ENCODE assay signal across 28 cellular contexts in genomic region chr2:240525802-240526201, GRCh38. TPM values are rescaled to one million over a fixed set of nuclear protein-coding genes. Genes with fewer than 3 reads are reported as not detected.
DNase-seq lines count a peak whose midpoint lies in the region; ATAC-seq, FAIRE-seq and TF ChIP-seq lines count a peak whose summit lies in the region.
"Had no signal": no experiment of that assay in that cellular context is flagged by ENCODE, and none has a peak within 500 bp of the region (broad histone marks: within the 10 kb centered on the region; RNA-seq: fewer than 3 reads in every experiment).

No MANE protein-coding gene starts in this region.

- POLR2A ChIA-PET in HepG2 (lab: Yijun Ruan, JAX): no interaction called here

- H3K4me2 ChIP-seq in HepG2 (ENCODE audit: low read depth, low read length): no peak overlapping the region
- H3K4me2 ChIP-seq: A549 had no signal

- 95% methylated on average over 3 of the region's 6 CpGs for WGBS in HepG2 (ENCODE audit: low lambda C conversion rate)

- H3K4me3 Mint-ChIP-seq in activated naive CD4-positive, alpha-beta T cell treated with anti-CD3 and anti-CD28 coated beads, Interleukin-2, amount 10 ng/mL, durations not matched to agents 7 days and 5 days: no peak overlapping the region
- H3K4me3 Mint-ChIP-seq: CD8-positive, alpha-beta T cell; HFFc6 had no signal

- CTCF ChIA-PET in activated naive CD4-positive, alpha-beta T cell treated with anti-CD3 and anti-CD28 coated beads, Interleukin-2, amount 10 ng/mL, durations not matched to agents 7 days and 5 days (lab: Charles Lee): no interaction called here
- CTCF ChIA-PET in HepG2 (lab: Yijun Ruan, JAX; ENCODE audit: low intra/inter-chr PET ratio, low total read pairs): no interaction called here

- no peak overlapping the region for H2AFZ ChIP-seq in HepG2 (ENCODE audit: low read length)

- H3K9ac ChIP-seq in HepG2 (ENCODE audit: insufficient read depth, low read depth, low read length): no peak overlapping the region

- peaks cover 54% of the 10 kb centered on the region for H3K9me3 Mint-ChIP-seq in activated naive CD4-positive, alpha-beta T cell treated with anti-CD3 and anti-CD28 coated beads, Interleukin-2, amount 10 ng/mL, durations not matched to agents 7 days and 5 days
- H3K9me3 Mint-ChIP-seq: CD8-positive, alpha-beta T cell had no signal

- H3K4me1 ChIP-seq in HepG2 (ENCODE audit: insufficient read depth, low read length) (no peaks in the 10 kb centered on the region), vagina (no peaks in the 10 kb centered on the region)
- H3K4me1 ChIP-seq: A549, Caco-2, HAP-1 had no signal

- H3K4me1 Mint-ChIP-seq in activated naive CD4-positive, alpha-beta T cell treated with anti-CD3 and anti-CD28 coated beads, Interleukin-2, amount 10 ng/mL, durations not matched to agents 7 days and 5 days: no peaks in the 10 kb centered on the region

- no peak for ATAC-seq in HepG2
- ATAC-seq: A549; CD8-positive, alpha-beta T cell; GM12878; Panc1 had no signal

- no TSS peak for BruUV-seq in HepG2 (replicated peaks; lab: Mats Ljungman, UMichigan)

- no peak for FAIRE-seq in HepG2 (lab: Jason Lieb, UNC)
- FAIRE-seq: A549, G401.6, GM12878, HTR-8/SVneo had no signal

- TF ChIP-seq POLR2A in HepG2 (IDR thresholded peaks at IDR 0.05; ENCODE audit: insufficient read depth in 1 of 2, low read depth in 2 of 2, low read length in 2 of 2) (no peak), vagina (IDR thresholded peaks at IDR 0.05) (no peak)

- H3K79me2 ChIP-seq in HepG2 (ENCODE audit: insufficient read depth, low read length): no peaks in the 10 kb centered on the region

- no peak for TF ChIP-seq CTCF in HepG2 (CRISPR knock-in tag; IDR thresholded peaks at IDR 0.05)
- no peak for TF ChIP-seq CTCF in vagina (IDR thresholded peaks at IDR 0.05)
- no peak for TF ChIP-seq CTCF in GM10266 (IDR thresholded peaks at IDR 0.05; ENCODE audit: control insufficient read depth, insufficient read depth, low read depth, missing control alignments)

- no peaks in the 10 kb centered on the region for H3K27me3 ChIP-seq in HepG2 (ENCODE audit: control insufficient read depth in 1 of 2, insufficient read depth in 2 of 2, low read length in 2 of 2)
- H3K27me3 ChIP-seq in vagina: no peaks in the 10 kb centered on the region

- H3K27ac Mint-ChIP-seq in activated naive CD4-positive, alpha-beta T cell treated with anti-CD3 and anti-CD28 coated beads, Interleukin-2, amount 10 ng/mL, durations not matched to agents 7 days and 5 days: no peak overlapping the region
- H3K27ac Mint-ChIP-seq: CD8-positive, alpha-beta T cell; HFFc6 had no signal

- H3K9me3 ChIP-seq in HepG2 (ENCODE audit: low read length) (peaks cover 18% of the 10 kb centered on the region), vagina (no peaks in the 10 kb centered on the region)

- DNase-seq in activated naive CD4-positive, alpha-beta T cell treated with anti-CD3 and anti-CD28 coated beads, Interleukin-2, amount 10 ng/mL, durations not matched to agents 7 days and 5 days: peak; percentile 3
- no peak for DNase-seq in activated naive CD4-positive, alpha-beta T cell treated with anti-CD3 and anti-CD28 coated beads, Interleukin-2, amount 50 U/mL, for 16 hours
- DNase-seq in HepG2 (ENCODE audit: low spot score) (no peak), posterior vena cava (ENCODE audit: low spot score) (peak; percentile 55), vagina (ENCODE audit: extremely low spot score in 2 of 2) (peak; percentile 70 to 81), GM10266 (ENCODE audit: extremely low spot score) (no peak), NCI-H226 (no peak), hepatic stellate cell (ENCODE audit: low spot score) (no peak)
- DNase-seq: AML-193, Caco-2, GOT3, HFFc6, KBM-7, MV-4-11, NCI-H1105, NCI-H1436 treated with DMSO at 0.1 percent for 48 hours, NCI-H1930, NCI-H526 treated with DMSO at 0.1 percent for 48 hours, SHP77 had no signal

- H4K20me1 ChIP-seq in HepG2 (ENCODE audit: insufficient read depth, low read length): no peaks in the 10 kb centered on the region

- TF ChIP-seq EP300 in HepG2 (IDR thresholded peaks at IDR 0.05; ENCODE audit: low read depth in 2 of 2, low read length in 2 of 2): no peak
- TF ChIP-seq EP300 in HepG2 (CRISPR knock-in tag; IDR thresholded peaks at IDR 0.05; ENCODE audit: borderline replicate concordance): no peak

- H3K27ac ChIP-seq in HepG2 (ENCODE audit: extremely low read length, insufficient read depth, low read length) (no peak overlapping the region), vagina (no peak overlapping the region)
- H3K27ac ChIP-seq: A549, C4-2B, RWPE1 had no signal

- intact Hi-C loops in HepG2 (cut with micrococcal nuclease; ENCODE audit: unreplicated experiment) (no loop called here), posterior vena cava (cut with DNase I) (no loop called here), vagina (cut with DNase I) (no loop called here)

- in situ Hi-C loops in HepG2 (cut with HindIII; ENCODE audit: extremely low pct_ligation_motif_present, low pct_unique_long_range_greater_than_20kb): loop anchor here (10.0 kb wide), 1 partner anchor 179 kb away; no protein-coding TSS in a partner anchor

- H3K36me3 ChIP-seq in HepG2 (replicated peaks in 1 of 2; ENCODE audit: control insufficient read depth in 1 of 2, insufficient read depth in 2 of 2, low read length in 2 of 2) (peaks cover 28 to 57% of the 10 kb centered on the region in 2 experiments), vagina (peaks cover 0 to 20% of the 10 kb centered on the region in 2 donors)

- no peak for TF ChIP-seq RAD21 in HepG2 (CRISPR knock-in tag; IDR thresholded peaks at IDR 0.05)

- peaks cover 2% of the 10 kb centered on the region for H3K27me3 Mint-ChIP-seq in activated naive CD4-positive, alpha-beta T cell treated with anti-CD3 and anti-CD28 coated beads, Interleukin-2, amount 10 ng/mL, durations not matched to agents 7 days and 5 days

- no peak overlapping the region for H3K4me3 ChIP-seq in HepG2 (replicated peaks in 1 of 3; ENCODE audit: insufficient read depth in 1 of 3, low read depth in 2 of 3, low read length in 3 of 3)
- H3K4me3 ChIP-seq in vagina: no peak overlapping the region
- H3K4me3 ChIP-seq: A549, GM12878, HAP-1 had no signal

- H3K36me3 Mint-ChIP-seq in activated naive CD4-positive, alpha-beta T cell treated with anti-CD3 and anti-CD28 coated beads, Interleukin-2, amount 10 ng/mL, durations not matched to agents 7 days and 5 days: peaks cover 82% of the 10 kb centered on the region

RNA-seq across cellular contexts. Expression of gene ANKMY1, which starts 32.0 kb away (rescaled TPM):
- 7.3 and 11.7 TPM in 2 replicates for total RNA-seq in HepG2 (2016; rRNA removed; fragmentation: Illumina TruSeq; extraction: Trizol)
- 9.7 and 12.6 TPM in 2 replicates for total RNA-seq in HepG2 (2016; cell fraction: cytosol; rRNA removed; fragmentation: Illumina TruSeq; extraction: Trizol; ENCODE audit: low read depth)
- 8.8 and 12.4 TPM in 2 replicates for total RNA-seq in HepG2 (2016; cell fraction: insoluble cytoplasmic fraction; rRNA removed; fragmentation: Illumina TruSeq; extraction: Trizol)
- total RNA-seq in HepG2 (2016; cell fraction: membrane; rRNA removed; fragmentation: Illumina TruSeq; extraction: Trizol): 10.6 and 11.9 TPM in 2 replicates
- total RNA-seq in HepG2 (2016; cell fraction: nucleus; rRNA removed; fragmentation: Illumina TruSeq; extraction: Trizol): 23.2 and 30.1 TPM in 2 replicates
- polyA plus RNA-seq in HepG2 (2011; rRNA removed): 18.8 and 20.5 TPM in 2 replicates
- 11.7 and 12.1 TPM in 2 replicates for polyA plus RNA-seq in HepG2 (2011; cell fraction: cytosol; rRNA removed)
- 55.1 and 66.4 TPM in 2 replicates for polyA plus RNA-seq in HepG2 (2011; cell fraction: nucleus; rRNA removed)
- polyA plus RNA-seq in HepG2 (2012): 8.0 and 8.9 TPM in 2 replicates
- 2.6 and 3.4 TPM in 2 replicates for polyA plus RNA-seq in HepG2 (2016; cell fraction: cytosol; fragmentation: Illumina TruSeq; extraction: Trizol; ENCODE audit: low read depth)
- polyA plus RNA-seq in HepG2 (2016; cell fraction: insoluble cytoplasmic fraction; fragmentation: Illumina TruSeq; extraction: Trizol; ENCODE audit: low read depth): 7.8 and 8.8 TPM in 2 replicates
- polyA plus RNA-seq in HepG2 (2016; cell fraction: membrane; fragmentation: Illumina TruSeq; extraction: Trizol; ENCODE audit: low read depth): 4.9 and 6.3 TPM in 2 replicates
- 30.4 and 35.4 TPM in 2 replicates for polyA plus RNA-seq in HepG2 (2016; cell fraction: nucleus; fragmentation: Illumina TruSeq; extraction: Trizol; ENCODE audit: insufficient read depth, low read depth)
- polyA minus RNA-seq in HepG2 (2011; rRNA and poly(A)+ RNA removed; ENCODE audit: low replicate concordance): 41.3 and 43.1 TPM in 2 replicates
- polyA minus RNA-seq in HepG2 (2011; cell fraction: cytosol; rRNA and poly(A)+ RNA removed): 6.0 and 6.9 TPM in 2 replicates
- 52.8 and 56.1 TPM in 2 replicates for polyA minus RNA-seq in HepG2 (2011; cell fraction: nucleus; rRNA and poly(A)+ RNA removed)
- total RNA-seq in posterior vena cava: 10 to 100 TPM in 1 of 2 donors, 1 to 10 TPM in 1; 7.1 to 12.9 TPM
- total RNA-seq in vagina: 20.6 TPM

RNA-seq across cellular contexts. Expression of gene DUSP28, which starts 34.4 kb away (rescaled TPM):
- total RNA-seq in HepG2 (2016; rRNA removed; fragmentation: Illumina TruSeq; extraction: Trizol) (2.5 and 5.2 TPM in 2 replicates), posterior vena cava (1 to 10 TPM; 2.0 to 2.3 TPM), vagina (5.9 TPM)
- total RNA-seq in HepG2 (2016; cell fraction: cytosol; rRNA removed; fragmentation: Illumina TruSeq; extraction: Trizol; ENCODE audit: low read depth): 4.5 and 4.9 TPM in 2 replicates
- total RNA-seq in HepG2 (2016; cell fraction: insoluble cytoplasmic fraction; rRNA removed; fragmentation: Illumina TruSeq; extraction: Trizol): 2.9 and 5.6 TPM in 2 replicates
- total RNA-seq in HepG2 (2016; cell fraction: membrane; rRNA removed; fragmentation: Illumina TruSeq; extraction: Trizol): 6.2 and 6.3 TPM in 2 replicates
- 7.1 TPM in 2 replicates for total RNA-seq in HepG2 (2016; cell fraction: nucleus; rRNA removed; fragmentation: Illumina TruSeq; extraction: Trizol)
- 6.7 and 8.6 TPM in 2 replicates for polyA plus RNA-seq in HepG2 (2011; rRNA removed)
- 3.4 and 4.1 TPM in 2 replicates for polyA plus RNA-seq in HepG2 (2011; cell fraction: cytosol; rRNA removed)
- 6.6 and 6.7 TPM in 2 replicates for polyA plus RNA-seq in HepG2 (2011; cell fraction: nucleus; rRNA removed)
- polyA plus RNA-seq in HepG2 (2012): 5.4 and 6.8 TPM in 2 replicates
- 4.9 and 6.2 TPM in 2 replicates for polyA plus RNA-seq in HepG2 (2016; cell fraction: cytosol; fragmentation: Illumina TruSeq; extraction: Trizol; ENCODE audit: low read depth)
- 3.9 and 4.1 TPM in 2 replicates for polyA plus RNA-seq in HepG2 (2016; cell fraction: insoluble cytoplasmic fraction; fragmentation: Illumina TruSeq; extraction: Trizol; ENCODE audit: low read depth)
- 5.5 and 7.1 TPM in 2 replicates for polyA plus RNA-seq in HepG2 (2016; cell fraction: membrane; fragmentation: Illumina TruSeq; extraction: Trizol; ENCODE audit: low read depth)
- polyA plus RNA-seq in HepG2 (2016; cell fraction: nucleus; fragmentation: Illumina TruSeq; extraction: Trizol; ENCODE audit: insufficient read depth, low read depth): 11.1 and 15.5 TPM in 2 replicates
- polyA minus RNA-seq in HepG2 (2011; rRNA and poly(A)+ RNA removed; ENCODE audit: low replicate concordance): 2.8 and 4.2 TPM in 2 replicates
- polyA minus RNA-seq in HepG2 (2011; cell fraction: cytosol; rRNA and poly(A)+ RNA removed): 1.7 and 2.2 TPM in 2 replicates
- polyA minus RNA-seq in HepG2 (2011; cell fraction: nucleus; rRNA and poly(A)+ RNA removed): 11.5 and 12.3 TPM in 2 replicates

RNA-seq across cellular contexts. Expression of gene RNPEPL1, which starts 42.5 kb away (rescaled TPM):
- total RNA-seq in HepG2 (2016; rRNA removed; fragmentation: Illumina TruSeq; extraction: Trizol) (13.0 and 27.6 TPM in 2 replicates), posterior vena cava (10 to 100 TPM; 47.1 to 49.3 TPM), vagina (65.1 TPM)
- total RNA-seq in HepG2 (2016; cell fraction: cytosol; rRNA removed; fragmentation: Illumina TruSeq; extraction: Trizol; ENCODE audit: low read depth): 21.9 and 24.8 TPM in 2 replicates
- total RNA-seq in HepG2 (2016; cell fraction: insoluble cytoplasmic fraction; rRNA removed; fragmentation: Illumina TruSeq; extraction: Trizol): 12.9 and 23.2 TPM in 2 replicates
- total RNA-seq in HepG2 (2016; cell fraction: membrane; rRNA removed; fragmentation: Illumina TruSeq; extraction: Trizol): 50.1 and 53.8 TPM in 2 replicates
- total RNA-seq in HepG2 (2016; cell fraction: nucleus; rRNA removed; fragmentation: Illumina TruSeq; extraction: Trizol): 17.5 and 21.9 TPM in 2 replicates
- 18.0 and 28.8 TPM in 2 replicates for polyA plus RNA-seq in HepG2 (2011; rRNA removed)
- 20.3 and 26.3 TPM in 2 replicates for polyA plus RNA-seq in HepG2 (2011; cell fraction: cytosol; rRNA removed)
- polyA plus RNA-seq in HepG2 (2011; cell fraction: nucleus; rRNA removed): 94.3 and 114 TPM in 2 replicates
- 37.2 and 56.3 TPM in 2 replicates for polyA plus RNA-seq in HepG2 (2012)
- 43.4 and 46.1 TPM in 2 replicates for polyA plus RNA-seq in HepG2 (2016; cell fraction: cytosol; fragmentation: Illumina TruSeq; extraction: Trizol; ENCODE audit: low read depth)
- 40.1 and 49.6 TPM in 2 replicates for polyA plus RNA-seq in HepG2 (2016; cell fraction: insoluble cytoplasmic fraction; fragmentation: Illumina TruSeq; extraction: Trizol; ENCODE audit: low read depth)
- 85.0 and 102 TPM in 2 replicates for polyA plus RNA-seq in HepG2 (2016; cell fraction: membrane; fragmentation: Illumina TruSeq; extraction: Trizol; ENCODE audit: low read depth)
- polyA plus RNA-seq in HepG2 (2016; cell fraction: nucleus; fragmentation: Illumina TruSeq; extraction: Trizol; ENCODE audit: insufficient read depth, low read depth): 57.9 and 59.3 TPM in 2 replicates
- 15.3 and 64.5 TPM in 2 replicates for polyA minus RNA-seq in HepG2 (2011; rRNA and poly(A)+ RNA removed; ENCODE audit: low replicate concordance)
- 55.0 and 57.6 TPM in 2 replicates for polyA minus RNA-seq in HepG2 (2011; cell fraction: cytosol; rRNA and poly(A)+ RNA removed)
- polyA minus RNA-seq in HepG2 (2011; cell fraction: nucleus; rRNA and poly(A)+ RNA removed): 18.6 and 21.0 TPM in 2 replicates

Comparison
In these comparisons a context has a peak if more than half of its experiments do, and no peak if none do; other contexts are left out.
1. DNase-seq: peak in activated naive CD4-positive, alpha-beta T cell treated with anti-CD3 and anti-CD28 coated beads, Interleukin-2, amount 10 ng/mL, durations not matched to agents 7 days and 5 days (single experiment), posterior vena cava (single experiment) and vagina (2 of 2); none in activated naive CD4-positive, alpha-beta T cell treated with anti-CD3 and anti-CD28 coated beads, Interleukin-2, amount 50 U/mL, for 16 hours (single experiment), HepG2 (single experiment), GM10266 (single experiment), NCI-H226 (single experiment) and hepatic stellate cell (single experiment).